Comparison of ENCODE assay signal across 8 cellular contexts in the genomic region with DNA sequence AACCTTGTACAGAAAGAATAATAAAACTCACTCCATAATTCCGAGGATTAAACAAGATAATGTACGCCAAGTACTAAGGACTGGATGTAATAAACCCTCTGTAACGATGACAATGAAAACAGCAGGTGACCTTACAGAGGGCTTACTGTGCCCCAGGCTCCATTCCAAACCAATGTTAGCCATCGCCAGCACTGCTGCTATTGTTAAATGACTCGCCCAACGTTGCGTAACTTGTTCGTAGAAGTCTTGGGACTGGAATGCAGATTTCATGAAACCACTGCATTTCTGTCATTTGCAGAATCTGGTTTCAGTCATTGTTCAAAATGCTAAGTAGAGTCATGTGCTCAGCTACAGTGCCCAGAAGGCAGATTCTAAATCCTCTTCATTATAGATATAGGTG. TPM values are rescaled to one million over a fixed set of nuclear protein-coding genes. Genes with fewer than 3 reads are reported as not detected.
DNase-seq lines count a peak whose midpoint lies in the region; ATAC-seq and TF ChIP-seq lines count a peak whose summit lies in the region.

No MANE protein-coding gene starts in this region.

- H3K27me3 ChIP-seq in MG63 (no peaks in the 10 kb centered on the region), brain microvascular endothelial cell (replicated peaks) (no peaks in the 10 kb centered on the region)

- H3K27me3 Mint-ChIP-seq in mesothelial cell of epicardium (ENCODE audit: low read depth): no peaks in the 10 kb centered on the region

- ATAC-seq in HG02885 (IDR thresholded peaks at IDR 0.05; ENCODE audit: poor library complexity, unreplicated experiment) (no peak), GM18511 (IDR thresholded peaks at IDR 0.05; ENCODE audit: unreplicated experiment) (no peak)

- peaks cover 6% of the 10 kb centered on the region for H3K9me3 Mint-ChIP-seq in mesothelial cell of epicardium

- in situ Hi-C loops in brain microvascular endothelial cell (cut with HindIII; ENCODE audit: low pct_ligation_motif_present, low sequenced_read_pairs): no loop called here

- H3K4me3 Mint-ChIP-seq in mesothelial cell of epicardium: no peak overlapping the region

- H3K4me1 Mint-ChIP-seq in mesothelial cell of epicardium: peaks cover 30% of the 10 kb centered on the region

- TF ChIP-seq CTCF in brain microvascular endothelial cell (IDR thresholded peaks at IDR 0.05; ENCODE audit: low read depth, low read length, missing control alignments) (no peak), mesothelial cell of epicardium (IDR thresholded peaks at IDR 0.05; ENCODE audit: unreplicated experiment) (no peak)

- H3K36me3 Mint-ChIP-seq in mesothelial cell of epicardium: peaks cover 2% of the 10 kb centered on the region

- peak overlapping the region; percentile 80 for H3K27ac Mint-ChIP-seq in mesothelial cell of epicardium

- H3K4me3 ChIP-seq in MG63 (no peak overlapping the region), brain microvascular endothelial cell (ENCODE audit: low read depth, low read length) (no peak overlapping the region)

- peak overlapping the region; percentile 44 for H3K27ac ChIP-seq in brain microvascular endothelial cell

- no peaks in the 10 kb centered on the region for H3K9me3 ChIP-seq in MG63

- DNase-seq in EH (ENCODE audit: low read depth) (peak; percentile 93), MG63 (peak; percentile 84), brain microvascular endothelial cell (peak; percentile 81), mesothelial cell of epicardium (ENCODE audit: low spot score in 2 of 2, unreplicated experiment in 2 of 2) (no peak), SKM-1 (lab: John Stamatoyannopoulos, UW; ENCODE audit: unreplicated experiment) (no peak), NCI-H2227 treated with DMSO at 0.1 percent for 48 hours (lab: John Stamatoyannopoulos, UW) (no peak)

- H3K36me3 ChIP-seq in MG63: no peaks in the 10 kb centered on the region
- H3K36me3 ChIP-seq in brain microvascular endothelial cell (replicated peaks): no peaks in the 10 kb centered on the region

RNA-seq across cellular contexts. Expression of a gene that starts 0.7 kb away (rescaled TPM):
- not detected in 2 replicates for total RNA-seq in MG63 (2014; rRNA removed; shearing (Covaris generic); ENCODE audit: low replicate concordance)
- 60.4 to 63.5 TPM (median 63.0 TPM) in 3 replicates for total RNA-seq in mesothelial cell of epicardium

Comparison
In these comparisons a context has a peak if more than half of its experiments do, and no peak if none do; other contexts are left out.
1. DNase-seq: peak in EH (single experiment), MG63 (single experiment) and brain microvascular endothelial cell (single experiment); none in mesothelial cell of epicardium (0 of 2), SKM-1 (single experiment) and NCI-H2227 treated with DMSO at 0.1 percent for 48 hours (single experiment).
2. RNA of a gene that starts 0.7 kb away (total RNA-seq): 60.4 to 63.5 TPM in mesothelial cell of epicardium; not detected in MG63; every median in the first group is over 10 times any median in the second.